Comparison of ENCODE assay signal across 14 cellular contexts in genomic region chr4:30789219-30789671, GRCh38.
DNase-seq lines count a peak whose midpoint lies in the region; ATAC-seq lines count a peak whose summit lies in the region.
"Had no signal": no experiment of that assay in that cellular context is flagged by ENCODE, and none has a peak within 500 bp of the region (broad histone marks: within the 10 kb centered on the region; RNA-seq: fewer than 3 reads in every experiment).

No MANE protein-coding gene starts in this region.

- H2BK120ac ChIP-seq in neuronal stem cell (ENCODE audit: low read depth, low read length), result no peak overlapping the region

- H2AK5ac ChIP-seq in neuronal stem cell (ENCODE audit: low read depth, low read length), result no peak overlapping the region

- no peak overlapping the region for H4K91ac ChIP-seq in neuronal stem cell (ENCODE audit: low read depth, low read length, poor library complexity)

- H3K9me3 ChIP-seq in neuronal stem cell (replicated peaks in 1 of 2; ENCODE audit: control insufficient read depth in 2 of 2, insufficient read depth in 1 of 2, low read depth in 1 of 2, low read length in 2 of 2), result no peaks in the 10 kb centered on the region

- no peak overlapping the region for H3K9ac ChIP-seq in neuronal stem cell (ENCODE audit: low read depth, low read length, poor library complexity)

- H3K4me2 ChIP-seq in neuronal stem cell (ENCODE audit: insufficient read depth, low read length, poor library complexity, severe bottlenecking), result no peak overlapping the region

- in situ Hi-C loops in Caki2 (cut with HindIII; ENCODE audit: low pct_unique_long_range_greater_than_20kb, low sequenced_read_pairs), result no loop called here

- H4K8ac ChIP-seq in neuronal stem cell (ENCODE audit: low read depth, low read length), result no peak overlapping the region

- no peak overlapping the region for H3K27ac Mint-ChIP-seq in activated T-cell treated with anti-CD3 and anti-CD28 coated beads, Interleukin-2, amount 50 U/mL, for 24 hours
- H3K27ac Mint-ChIP-seq: stimulated activated naive CD8-positive, alpha-beta T cell treated with anti-CD3 and anti-CD28 coated beads, Interleukin-15, Interleukin-2, amounts not matched to agents 100 ng/mL and 50 ng/mL, for 24 hours; T-helper 1 cell treated with Interleukin-12 subunit alpha and Interleukin-12 subunit beta and Interleukin-4 antibody, amounts not matched to agents 30 μg/mL and 1 μg/mL, for 36 hours had no signal

- DNase-seq in Caki2 (ENCODE audit: low read depth) (peak; percentile 1), NCI-H510A (lab: John Stamatoyannopoulos, UW) (peak; percentile 22), neuronal stem cell (ENCODE audit: low spot score) (no peak)
- no peak for DNase-seq in activated T-cell treated with anti-CD3 and anti-CD28 coated beads, Interleukin-2, amount 50 U/mL, for 24 hours
- no peak for DNase-seq in stimulated activated naive CD4-positive, alpha-beta T cell treated with Interleukin-2 at 50 U/mL for 16 hours (lab: John Stamatoyannopoulos, UW)
- DNase-seq: Calu3, NCI-H1417 treated with DMSO at 0.1 percent for 48 hours had no signal

- no peak overlapping the region for H2BK12ac ChIP-seq in neuronal stem cell (ENCODE audit: low read length)

- H3K4ac ChIP-seq in neuronal stem cell (ENCODE audit: low read length), result no peak overlapping the region

- no peak overlapping the region for H3K23ac ChIP-seq in neuronal stem cell (ENCODE audit: low read depth, low read length, poor library complexity)

- no peak overlapping the region for H3K4me3 ChIP-seq in neuronal stem cell (ENCODE audit: low read length in 2 of 2)
- H3K4me3 ChIP-seq: skin epidermis had no signal

- H3K18ac ChIP-seq in neuronal stem cell (ENCODE audit: low read length), result no peak overlapping the region

- H3K9me3 Mint-ChIP-seq in activated T-cell treated with anti-CD3 and anti-CD28 coated beads, Interleukin-2, amount 50 U/mL, for 24 hours, result peaks cover 4% of the 10 kb centered on the region
- H3K9me3 Mint-ChIP-seq: T-helper 1 cell treated with Interleukin-12 subunit alpha and Interleukin-12 subunit beta and Interleukin-4 antibody, amounts not matched to agents 30 μg/mL and 1 μg/mL, for 36 hours had no signal

- H3K4me1 Mint-ChIP-seq in activated T-cell treated with anti-CD3 and anti-CD28 coated beads, Interleukin-2, amount 50 U/mL, for 24 hours (ENCODE audit: low read depth), result no peaks in the 10 kb centered on the region

- no peak overlapping the region for H2BK5ac ChIP-seq in neuronal stem cell (ENCODE audit: low read length)

- H2AFZ ChIP-seq in neuronal stem cell (ENCODE audit: low read length), result peak overlapping the region; percentile 64

- H3K79me1 ChIP-seq in neuronal stem cell (ENCODE audit: low read depth, low read length), result no peaks in the 10 kb centered on the region

- no peak overlapping the region for H2BK15ac ChIP-seq in neuronal stem cell (ENCODE audit: low read length)

- no peak overlapping the region for H3K4me3 Mint-ChIP-seq in activated T-cell treated with anti-CD3 and anti-CD28 coated beads, Interleukin-2, amount 50 U/mL, for 24 hours
- H3K4me3 Mint-ChIP-seq: stimulated activated naive CD8-positive, alpha-beta T cell treated with anti-CD3 and anti-CD28 coated beads, Interleukin-15, Interleukin-2, amounts not matched to agents 100 ng/mL and 50 ng/mL, for 24 hours; T-helper 1 cell treated with Interleukin-12 subunit alpha and Interleukin-12 subunit beta and Interleukin-4 antibody, amounts not matched to agents 30 μg/mL and 1 μg/mL, for 36 hours had no signal

- H3K36me3 Mint-ChIP-seq in activated T-cell treated with anti-CD3 and anti-CD28 coated beads, Interleukin-2, amount 50 U/mL, for 24 hours (ENCODE audit: low read depth), result no peaks in the 10 kb centered on the region

- H3K27me3 Mint-ChIP-seq in activated T-cell treated with anti-CD3 and anti-CD28 coated beads, Interleukin-2, amount 50 U/mL, for 24 hours, result no peaks in the 10 kb centered on the region
- H3K27me3 Mint-ChIP-seq: stimulated activated naive CD8-positive, alpha-beta T cell treated with anti-CD3 and anti-CD28 coated beads, Interleukin-15, Interleukin-2, amounts not matched to agents 100 ng/mL and 50 ng/mL, for 24 hours had no signal

- H3K36me3 ChIP-seq in neuronal stem cell (replicated peaks in 1 of 2; ENCODE audit: control insufficient read depth in 2 of 2, insufficient read depth in 2 of 2, low read length in 2 of 2), result no peaks in the 10 kb centered on the region

- H3K27me3 ChIP-seq in neuronal stem cell (ENCODE audit: control insufficient read depth in 3 of 3, insufficient read depth in 3 of 3, low read depth in 1 of 3, low read length in 3 of 3), result no peaks in the 10 kb centered on the region

- H3K14ac ChIP-seq in neuronal stem cell (ENCODE audit: low read length), result no peak overlapping the region

- no peak overlapping the region for H3K27ac ChIP-seq in neuronal stem cell (replicated peaks; ENCODE audit: low read length)
- H3K27ac ChIP-seq: RWPE1 had no signal

- ATAC-seq in esophagus mucosa, result peak; percentile 63
- no peak for ATAC-seq in GM19455 (IDR thresholded peaks at IDR 0.05; ENCODE audit: unreplicated experiment)
- ATAC-seq in GM21390 (IDR thresholded peaks at IDR 0.05; ENCODE audit: unreplicated experiment), result no peak

- H3K4me1 ChIP-seq in neuronal stem cell (ENCODE audit: control insufficient read depth in 2 of 2, insufficient read depth in 1 of 2, low read depth in 1 of 2, low read length in 2 of 2), result peaks cover 3 to 23% of the 10 kb centered on the region in 2 donors

- WGBS in neuronal stem cell (ENCODE audit: extremely low coverage in 2 of 2, insufficient read length in 2 of 2, insufficient replicate concordance in 1 of 2), 2 donors, result no CpG with 5 or more reads among the region's 2 CpGs

Comparison
In these comparisons a context has a peak if more than half of its experiments do, and no peak if none do; other contexts are left out.
1. DNase-seq: peak in Caki2 (single experiment) and NCI-H510A (single experiment); none in neuronal stem cell (single experiment), activated T-cell treated with anti-CD3 and anti-CD28 coated beads, Interleukin-2, amount 50 U/mL, for 24 hours (single experiment) and stimulated activated naive CD4-positive, alpha-beta T cell treated with Interleukin-2 at 50 U/mL for 16 hours (single experiment).